Comparison of ENCODE assay signal across 1 cellular context in genomic region chr6:167221408-167222201, GRCh38.
TF ChIP-seq lines count a peak whose summit lies in the region.

No MANE protein-coding gene starts in this region.

TF ChIP-seq in K562, 482 proteins besides CTCF, POLR2A, EP300 and RAD21 (continued from another document):
- TF ChIP-seq MGA (IDR thresholded peaks at IDR 0.05): no peak
- no peak for TF ChIP-seq WHSC1 (IDR thresholded peaks at IDR 0.05; ENCODE audit: low read length)
